12 cellular contexts compared by ENCODE assay signal in genomic region chrX:56782791-56783449, GRCh38. TPM values are rescaled to one million over a fixed set of nuclear protein-coding genes. Genes with fewer than 3 reads are reported as not detected.
DNase-seq lines count a peak whose midpoint lies in the region; ATAC-seq lines count a peak whose summit lies in the region.
"Had no signal": no experiment of that assay in that cellular context is flagged by ENCODE, and none has a peak within 500 bp of the region (broad histone marks: within the 10 kb centered on the region; RNA-seq: fewer than 3 reads in every experiment).

No MANE protein-coding gene starts in this region.

- intact Hi-C loops in activated CD4-positive, alpha-beta T cell treated with anti-CD3 and anti-CD28 coated beads for 36 hours (cut with DNase I, micrococcal nuclease) = no loop called here
- intact Hi-C loops in activated T-helper 2 cell treated with anti-CD3 and anti-CD28 coated beads, Interferon-gamma antibody, Interleukin-2, Interleukin-4, amounts not matched to agents 10 μg/mL and 5 μg/mL and 100 μg/mL, durations not matched to agents 14 hours and 24 hours and 36 hours (cut with micrococcal nuclease) = no loop called here

- H3K36me3 Mint-ChIP-seq in activated CD4-positive, alpha-beta T cell treated with anti-CD3 and anti-CD28 coated beads for 36 hours (ENCODE audit: low read depth) = peaks cover 9% of the 10 kb centered on the region
- peaks cover 13% of the 10 kb centered on the region for H3K36me3 Mint-ChIP-seq in activated naive CD8-positive, alpha-beta T cell treated with anti-CD3 and anti-CD28 coated beads for 36 hours
- H3K36me3 Mint-ChIP-seq in stimulated activated memory B cell treated with anti-CD40 and anti-IgM and Interleukin-4, amounts not matched to agents 10 μg/mL and 1 μg/mL and 100 μg/mL, for 72 hours = peaks cover 29% of the 10 kb centered on the region
- peaks cover 8% of the 10 kb centered on the region for H3K36me3 Mint-ChIP-seq in activated T-helper 2 cell treated with anti-CD3 and anti-CD28 coated beads, Interferon-gamma antibody, Interleukin-2, Interleukin-4, amounts not matched to agents 10 μg/mL and 5 μg/mL and 100 μg/mL, durations not matched to agents 14 hours and 24 hours and 36 hours (ENCODE audit: low read depth)

- peak overlapping the region; percentile 92 for H3K27ac Mint-ChIP-seq in activated CD4-positive, alpha-beta T cell treated with anti-CD3 and anti-CD28 coated beads for 36 hours
- peak overlapping the region; percentile 65 for H3K27ac Mint-ChIP-seq in activated naive CD8-positive, alpha-beta T cell treated with anti-CD3 and anti-CD28 coated beads for 36 hours
- peak overlapping the region; percentile 84 for H3K27ac Mint-ChIP-seq in stimulated activated memory B cell treated with anti-CD40 and anti-IgM and Interleukin-4, amounts not matched to agents 10 μg/mL and 1 μg/mL and 100 μg/mL, for 72 hours
- no peak overlapping the region for H3K27ac Mint-ChIP-seq in activated T-helper 2 cell treated with anti-CD3 and anti-CD28 coated beads, Interferon-gamma antibody, Interleukin-2, Interleukin-4, amounts not matched to agents 10 μg/mL and 5 μg/mL and 100 μg/mL, durations not matched to agents 14 hours and 24 hours and 36 hours

- H3K27me3 ChIP-seq in layer of hippocampus (ENCODE audit: control insufficient read depth, insufficient read depth, low read length) = no peaks in the 10 kb centered on the region
- H3K27me3 ChIP-seq: tibial artery had no signal

- ATAC-seq in activated CD4-positive, alpha-beta T cell treated with anti-CD3 and anti-CD28 coated beads for 36 hours = no peak
- ATAC-seq in stimulated activated memory B cell treated with anti-CD40 and anti-IgM and Interleukin-4, amounts not matched to agents 10 μg/mL and 1 μg/mL and 100 μg/mL, for 72 hours = no peak
- no peak for ATAC-seq in GM21447 (IDR thresholded peaks at IDR 0.05; ENCODE audit: unreplicated experiment)

- POLR2A ChIA-PET in activated CD4-positive, alpha-beta T cell treated with anti-CD3 and anti-CD28 coated beads for 36 hours (lab: Charles Lee) = no interaction called here

- peak overlapping the region; percentile 95 for H3K27ac ChIP-seq in layer of hippocampus (ENCODE audit: low read depth, low read length)
- H3K27ac ChIP-seq: tibial artery, VCaP had no signal

- peaks cover 44% of the 10 kb centered on the region for H3K4me1 Mint-ChIP-seq in activated CD4-positive, alpha-beta T cell treated with anti-CD3 and anti-CD28 coated beads for 36 hours
- H3K4me1 Mint-ChIP-seq in activated naive CD8-positive, alpha-beta T cell treated with anti-CD3 and anti-CD28 coated beads for 36 hours = peaks cover 26% of the 10 kb centered on the region
- H3K4me1 Mint-ChIP-seq in stimulated activated memory B cell treated with anti-CD40 and anti-IgM and Interleukin-4, amounts not matched to agents 10 μg/mL and 1 μg/mL and 100 μg/mL, for 72 hours = peaks cover 35% of the 10 kb centered on the region
- H3K4me1 Mint-ChIP-seq in activated T-helper 2 cell treated with anti-CD3 and anti-CD28 coated beads, Interferon-gamma antibody, Interleukin-2, Interleukin-4, amounts not matched to agents 10 μg/mL and 5 μg/mL and 100 μg/mL, durations not matched to agents 14 hours and 24 hours and 36 hours (ENCODE audit: low read depth) = peaks cover 27% of the 10 kb centered on the region

- no peak overlapping the region for H3K4me3 Mint-ChIP-seq in activated CD4-positive, alpha-beta T cell treated with anti-CD3 and anti-CD28 coated beads for 36 hours
- no peak overlapping the region for H3K4me3 Mint-ChIP-seq in activated naive CD8-positive, alpha-beta T cell treated with anti-CD3 and anti-CD28 coated beads for 36 hours
- H3K4me3 Mint-ChIP-seq in stimulated activated memory B cell treated with anti-CD40 and anti-IgM and Interleukin-4, amounts not matched to agents 10 μg/mL and 1 μg/mL and 100 μg/mL, for 72 hours = peak overlapping the region; percentile 43
- H3K4me3 Mint-ChIP-seq in activated T-helper 2 cell treated with anti-CD3 and anti-CD28 coated beads, Interferon-gamma antibody, Interleukin-2, Interleukin-4, amounts not matched to agents 10 μg/mL and 5 μg/mL and 100 μg/mL, durations not matched to agents 14 hours and 24 hours and 36 hours (ENCODE audit: low read depth) = no peak overlapping the region

- no peak for DNase-seq in activated CD4-positive, alpha-beta T cell treated with anti-CD3 and anti-CD28 coated beads for 36 hours
- DNase-seq in activated CD4-positive, alpha-beta T cell treated with anti-CD3 and anti-CD28 coated beads, Interleukin-2, amount 50 U/mL, for 4 hours = no peak
- DNase-seq in activated naive CD8-positive, alpha-beta T cell treated with anti-CD3 and anti-CD28 coated beads for 36 hours = no peak
- no peak for DNase-seq in activated T-helper 2 cell treated with anti-CD3 and anti-CD28 coated beads, Interferon-gamma antibody, Interleukin-2, Interleukin-4, amounts not matched to agents 10 μg/mL and 5 μg/mL and 100 μg/mL, durations not matched to agents 14 hours and 24 hours and 36 hours (ENCODE audit: low spot score)
- no peak for DNase-seq in NCI-H146 treated with DMSO at 0.1 percent for 48 hours (lab: John Stamatoyannopoulos, UW; ENCODE audit: unreplicated experiment)
- DNase-seq: NCI-H226; stimulated activated CD4-positive, alpha-beta T cell treated with anti-CD3 and anti-CD28 coated beads, Interleukin-4, amount 100 ng/mL, for 24 hours; tibial artery had no signal

- no peaks in the 10 kb centered on the region for H3K9me3 Mint-ChIP-seq in activated CD4-positive, alpha-beta T cell treated with anti-CD3 and anti-CD28 coated beads for 36 hours (ENCODE audit: low read depth)
- no peaks in the 10 kb centered on the region for H3K9me3 Mint-ChIP-seq in activated naive CD8-positive, alpha-beta T cell treated with anti-CD3 and anti-CD28 coated beads for 36 hours
- H3K9me3 Mint-ChIP-seq in stimulated activated memory B cell treated with anti-CD40 and anti-IgM and Interleukin-4, amounts not matched to agents 10 μg/mL and 1 μg/mL and 100 μg/mL, for 72 hours = no peaks in the 10 kb centered on the region
- no peaks in the 10 kb centered on the region for H3K9me3 Mint-ChIP-seq in activated T-helper 2 cell treated with anti-CD3 and anti-CD28 coated beads, Interferon-gamma antibody, Interleukin-2, Interleukin-4, amounts not matched to agents 10 μg/mL and 5 μg/mL and 100 μg/mL, durations not matched to agents 14 hours and 24 hours and 36 hours

- no peaks in the 10 kb centered on the region for H3K27me3 Mint-ChIP-seq in activated CD4-positive, alpha-beta T cell treated with anti-CD3 and anti-CD28 coated beads for 36 hours
- H3K27me3 Mint-ChIP-seq in activated naive CD8-positive, alpha-beta T cell treated with anti-CD3 and anti-CD28 coated beads for 36 hours = no peaks in the 10 kb centered on the region
- H3K27me3 Mint-ChIP-seq in stimulated activated memory B cell treated with anti-CD40 and anti-IgM and Interleukin-4, amounts not matched to agents 10 μg/mL and 1 μg/mL and 100 μg/mL, for 72 hours = no peaks in the 10 kb centered on the region
- H3K27me3 Mint-ChIP-seq in activated T-helper 2 cell treated with anti-CD3 and anti-CD28 coated beads, Interferon-gamma antibody, Interleukin-2, Interleukin-4, amounts not matched to agents 10 μg/mL and 5 μg/mL and 100 μg/mL, durations not matched to agents 14 hours and 24 hours and 36 hours (ENCODE audit: low read depth) = no peaks in the 10 kb centered on the region

- CTCF ChIA-PET in activated CD4-positive, alpha-beta T cell treated with anti-CD3 and anti-CD28 coated beads for 36 hours (lab: Charles Lee) = interaction anchor here (1.0 kb wide), 1 partner anchor 18 kb away, joined by 3 read pairs; no protein-coding TSS in a partner anchor

RNA-seq across cellular contexts. Expression of gene NBDY, which starts 53.9 kb away (rescaled TPM):
- total RNA-seq in activated CD4-positive, alpha-beta T cell treated with anti-CD3 and anti-CD28 coated beads for 36 hours = 10 to 100 TPM; 37.0 to 53.3 TPM
- total RNA-seq in activated naive CD8-positive, alpha-beta T cell treated with anti-CD3 and anti-CD28 coated beads for 36 hours = 10 to 100 TPM; 43.9 to 50.0 TPM
- 33.9 and 36.5 TPM in 2 replicates for total RNA-seq in activated T-helper 2 cell treated with anti-CD3 and anti-CD28 coated beads, Interferon-gamma antibody, Interleukin-2, Interleukin-4, amounts not matched to agents 10 μg/mL and 5 μg/mL and 100 μg/mL, durations not matched to agents 14 hours and 24 hours and 36 hours
